In genomic region chr4:153371835-153372234, GRCh38 we compare ENCODE assay signal across 2 cellular contexts.
A peak's percentile ranks its signal among the peaks of the same experiment; 100 is the strongest.
TF ChIP-seq lines count a peak whose summit lies in the region.

No MANE protein-coding gene starts in this region.

TF ChIP-seq in GM23338, 12 proteins besides CTCF, POLR2A, EP300 and RAD21:
- TF ChIP-seq NANOG (IDR thresholded peaks at IDR 0.05; ENCODE audit: borderline replicate concordance) (no peak), ZNF114 (CRISPR knock-in tag; IDR thresholded peaks at IDR 0.05) (no peak), POLR2AphosphoS5 (IDR thresholded peaks at IDR 0.05; ENCODE audit: low read depth) (no peak), JUNB (IDR thresholded peaks at IDR 0.05; ENCODE audit: unreplicated experiment) (no peak), ZNF331 (CRISPR knock-in tag; IDR thresholded peaks at IDR 0.05; ENCODE audit: low read depth) (no peak), ETS1 (IDR thresholded peaks at IDR 0.05) (no peak), ZNF462 (CRISPR knock-in tag; IDR thresholded peaks at IDR 0.05) (no peak)

TF ChIP-seq in GM12878, 131 proteins besides CTCF, POLR2A, EP300 and RAD21:
- TF ChIP-seq ZNF687 (IDR thresholded peaks at IDR 0.05), result no peak
- TF ChIP-seq ESRRA (IDR thresholded peaks at IDR 0.05; ENCODE audit: low read length), result no peak
- TF ChIP-seq JUNB (IDR thresholded peaks at IDR 0.05), result peak; percentile 12; the same call in 1 of the 2 replicates
